In genomic region chr22:24796860-24797259, GRCh38 we compare ENCODE assay signal across 35 cellular contexts. TPM values are rescaled to one million over a fixed set of nuclear protein-coding genes. Genes with fewer than 3 reads are reported as not detected.
"Had no signal": no experiment of that assay in that cellular context is flagged by ENCODE, and none has a peak within 500 bp of the region (broad histone marks: within the 10 kb centered on the region; RNA-seq: fewer than 3 reads in every experiment).

No MANE protein-coding gene starts in this region.

- H3K4me2 ChIP-seq: neural progenitor cell had no signal

- H3K4me3 ChIP-seq: lower lobe of right lung, neural progenitor cell, right atrium auricular region, spleen, tibial nerve, vagina had no signal

- H3K4me3 Mint-ChIP-seq: naive B cell; natural killer cell; nephron progenitor cell; neural progenitor cell; stimulated activated memory B cell treated with anti-CD40 and anti-IgM and Interleukin-4, amounts not matched to agents 10 μg/mL and 1 μg/mL and 100 μg/mL, for 72 hours; stimulated activated naive CD8-positive, alpha-beta T cell treated with anti-CD3 and anti-CD28 coated beads, Interleukin-15, amount 100 ng/mL, for 72 hours; type B pancreatic cell had no signal

- H3K9me3 Mint-ChIP-seq: naive B cell; natural killer cell; nephron progenitor cell; neural progenitor cell; stimulated activated memory B cell treated with anti-CD40 and anti-IgM and Interleukin-4, amounts not matched to agents 10 μg/mL and 1 μg/mL and 100 μg/mL, for 72 hours; stimulated activated naive CD8-positive, alpha-beta T cell treated with anti-CD3 and anti-CD28 coated beads, Interleukin-15, amount 100 ng/mL, for 72 hours; type B pancreatic cell had no signal

- H3K79me2 ChIP-seq: parathyroid adenoma had no signal

- DNase-seq: hippocampal formation; kidney glomerular epithelial cell; left cardiac atrium; lower lobe of right lung; mammary epithelial cell; mesenchymal stem cell; naive B cell; natural killer cell; nephron progenitor cell; occipital lobe; small intestine; spleen; stimulated activated CD4-positive, alpha-beta T cell treated with anti-CD3 and anti-CD28 coated beads, Interleukin-4, amount 100 ng/mL, for 24 hours; stimulated activated naive CD4-positive, alpha-beta T cell treated with Interleukin-2 at 50 U/mL for 16 hours; stimulated activated naive CD8-positive, alpha-beta T cell treated with anti-CD3 and anti-CD28 coated beads, Interleukin-15, amount 100 ng/mL, for 72 hours; substantia nigra had no signal

- H3K27ac Mint-ChIP-seq: naive B cell; natural killer cell; nephron progenitor cell; neural progenitor cell; progenitor cell of endocrine pancreas; stimulated activated memory B cell treated with anti-CD40 and anti-IgM and Interleukin-4, amounts not matched to agents 10 μg/mL and 1 μg/mL and 100 μg/mL, for 72 hours; stimulated activated naive CD8-positive, alpha-beta T cell treated with anti-CD3 and anti-CD28 coated beads, Interleukin-15, amount 100 ng/mL, for 72 hours; type B pancreatic cell had no signal

- H3K27ac ChIP-seq: lower lobe of right lung, neural progenitor cell, neutrophil, parathyroid adenoma, right atrium auricular region, spleen, tibial nerve, vagina had no signal

- H3K9me3 ChIP-seq: lower lobe of right lung, neutrophil, right atrium auricular region, spleen, tibial nerve, vagina had no signal

- H3K36me3 ChIP-seq: lower lobe of right lung, neural progenitor cell, neutrophil, right atrium auricular region, spleen, tibial nerve, vagina had no signal

- ATAC-seq: left lobe of liver; lower lobe of right lung; natural killer cell; sciatic nerve; stimulated activated memory B cell treated with anti-CD40 and anti-IgM and Interleukin-4, amounts not matched to agents 10 μg/mL and 1 μg/mL and 100 μg/mL, for 72 hours; stimulated activated naive CD8-positive, alpha-beta T cell treated with anti-CD3 and anti-CD28 coated beads, Interleukin-15, amount 100 ng/mL, for 72 hours had no signal

- H3K27me3 Mint-ChIP-seq: stimulated activated memory B cell treated with anti-CD40 and anti-IgM and Interleukin-4, amounts not matched to agents 10 μg/mL and 1 μg/mL and 100 μg/mL, for 72 hours; stimulated activated naive CD8-positive, alpha-beta T cell treated with anti-CD3 and anti-CD28 coated beads, Interleukin-15, amount 100 ng/mL, for 72 hours; type B pancreatic cell had no signal

- H3K4me1 Mint-ChIP-seq: naive B cell; natural killer cell; nephron progenitor cell; neural progenitor cell; stimulated activated memory B cell treated with anti-CD40 and anti-IgM and Interleukin-4, amounts not matched to agents 10 μg/mL and 1 μg/mL and 100 μg/mL, for 72 hours; stimulated activated naive CD8-positive, alpha-beta T cell treated with anti-CD3 and anti-CD28 coated beads, Interleukin-15, amount 100 ng/mL, for 72 hours had no signal

- H3K27me3 ChIP-seq: neural progenitor cell, right atrium auricular region, spleen, tibial nerve, vagina had no signal

- FAIRE-seq: keratinocyte, small intestine had no signal

- H3K4me1 ChIP-seq: lower lobe of right lung, neural progenitor cell, parathyroid adenoma, right atrium auricular region, spleen, tibial nerve, vagina had no signal

- H2AFZ ChIP-seq: neural progenitor cell, parathyroid adenoma had no signal

- H3K36me3 Mint-ChIP-seq: naive B cell; natural killer cell; neural progenitor cell; stimulated activated memory B cell treated with anti-CD40 and anti-IgM and Interleukin-4, amounts not matched to agents 10 μg/mL and 1 μg/mL and 100 μg/mL, for 72 hours; type B pancreatic cell had no signal

- H3K9ac ChIP-seq: neural progenitor cell, parathyroid adenoma had no signal

RNA-seq across cellular contexts. Expression of gene SGSM1, which starts 9.2 kb away (rescaled TPM):
- total RNA-seq: mammary epithelial cell, osteocyte, renal cortical epithelial cell had no signal
- polyA plus RNA-seq: keratinocyte had no signal

RNA-seq across cellular contexts. Expression of gene PIWIL3, which starts 22.3 kb away (rescaled TPM):
- total RNA-seq: left cardiac atrium, left lobe of liver, liver, lower lobe of right lung, mammary epithelial cell, mucosa of gallbladder, natural killer cell, osteocyte, progenitor cell of endocrine pancreas, pulmonary artery endothelial cell, renal cortical epithelial cell, right atrium auricular region, sciatic nerve, spleen, temporal lobe, tibial nerve, ureter, vagina had no signal
- polyA plus RNA-seq: keratinocyte, liver, mammary epithelial cell, small intestine, spleen had no signal
